Comparison of ENCODE assay signal across 8 cellular contexts in the genomic region with DNA sequence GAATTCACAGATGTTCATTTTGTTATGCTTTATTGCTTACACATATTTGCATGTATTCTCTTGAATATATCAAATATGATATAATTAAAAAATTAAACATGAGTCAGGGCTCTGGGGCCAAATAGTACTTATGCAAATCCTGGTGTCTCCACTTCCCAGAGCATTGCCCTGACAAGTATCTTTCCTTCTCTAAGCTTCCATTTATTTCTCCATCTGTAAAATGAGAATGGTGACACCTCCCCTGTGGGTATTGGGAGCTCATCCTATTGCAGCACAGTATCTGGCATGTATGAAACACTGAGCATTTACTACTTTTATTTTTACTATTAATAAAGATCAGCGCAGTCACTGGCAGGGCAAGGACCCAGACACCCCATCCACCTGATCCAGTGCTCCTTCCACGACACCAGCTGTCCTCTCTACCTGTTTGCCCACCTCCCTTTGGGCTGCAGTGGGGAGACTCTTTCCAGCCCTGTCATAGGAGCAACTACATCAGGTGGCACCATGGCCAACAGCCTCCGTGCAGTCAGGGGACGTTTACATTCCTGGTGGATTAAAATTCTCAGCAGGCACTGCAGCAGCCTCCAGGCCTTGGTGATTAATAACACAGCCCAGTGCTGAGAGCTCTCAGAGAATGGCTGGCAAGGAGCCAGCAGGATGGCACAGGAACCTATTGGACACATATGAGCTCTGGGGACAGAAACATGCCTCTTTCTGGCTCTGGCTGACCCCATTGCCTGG.
DNase-seq lines count a peak whose midpoint lies in the region; ATAC-seq and TF ChIP-seq lines count a peak whose summit lies in the region.

No MANE protein-coding gene starts in this region.

- DNase-seq in Caco-2 (peak; percentile 32 to 40), NAMALWA (ENCODE audit: low spot score) (peak; percentile 22), amniotic stem cell (lab: John Stamatoyannopoulos, UW) (peak; percentile 85), kidney glomerular epithelial cell (lab: John Stamatoyannopoulos, UW) (peak; percentile 54), HEK293T (ENCODE audit: extremely low spot score) (no peak), putamen (ENCODE audit: low spot score) (no peak)

- POLR2A ChIA-PET in Caco-2 (lab: Charles Lee), result no interaction called here
- POLR2A ChIA-PET in HEK293T (lab: Yijun Ruan, JAX), result no interaction called here

- CTCF ChIA-PET in Caco-2 (lab: Charles Lee) (interaction anchor here (0.6 kb wide), 2 partner anchors 110 to 114 kb away, joined by 3 to 4 read pairs; no protein-coding TSS in a partner anchor), HEK293T (lab: Yijun Ruan, JAX) (interaction anchor here (0.6 to 1.9 kb wide), 5 partner anchors 9 to 730 kb away, joined by 3 to 6 read pairs (median 4); no protein-coding TSS in a partner anchor)

- H3K36me3 Mint-ChIP-seq in Caco-2 (ENCODE audit: insufficient read depth, unreplicated experiment), result no peaks in the 10 kb centered on the region

- H3K9me3 Mint-ChIP-seq in Caco-2 (ENCODE audit: unreplicated experiment), result no peaks in the 10 kb centered on the region

- ATAC-seq in HG03135 (IDR thresholded peaks at IDR 0.05; ENCODE audit: unreplicated experiment) (no peak), HG02870 (IDR thresholded peaks at IDR 0.05; ENCODE audit: unreplicated experiment) (no peak)

- no peaks in the 10 kb centered on the region for H3K36me3 ChIP-seq in Caco-2 (ENCODE audit: control insufficient read depth, insufficient read depth, low read length)

- H3K4me1 Mint-ChIP-seq in Caco-2 (ENCODE audit: low read depth, unreplicated experiment), result no peaks in the 10 kb centered on the region

- intact Hi-C loops in Caco-2 (cut with micrococcal nuclease; ENCODE audit: unreplicated experiment), result loop anchor here (5.0 kb wide), 1 partner anchor 85 kb away; no protein-coding TSS in a partner anchor

- no peak overlapping the region for H3K4me3 Mint-ChIP-seq in Caco-2 (ENCODE audit: unreplicated experiment)

- H3K27ac Mint-ChIP-seq in Caco-2 (ENCODE audit: unreplicated experiment), result no peak overlapping the region

- BruUV-seq in Caco-2 (replicated peaks; lab: Mats Ljungman, UMichigan), result no TSS peak

- H3K27me3 ChIP-seq in Caco-2 (replicated peaks; ENCODE audit: control insufficient read depth, insufficient read depth, low read length), result no peaks in the 10 kb centered on the region; the same call in 1 of the 2 replicates

- H3K4me3 ChIP-seq in Caco-2 (ENCODE audit: low read depth, low read length), result no peak overlapping the region

- no peaks in the 10 kb centered on the region for H3K9me3 ChIP-seq in Caco-2

- no peaks in the 10 kb centered on the region for H3K4me1 ChIP-seq in Caco-2

- H3K27me3 Mint-ChIP-seq in Caco-2 (ENCODE audit: insufficient read depth, unreplicated experiment), result no peaks in the 10 kb centered on the region

- no peak for TF ChIP-seq CTCF in Caco-2 (IDR thresholded peaks at IDR 0.05; ENCODE audit: insufficient read depth in 1 of 2, low read depth in 1 of 2, low read length in 1 of 2, severe bottlenecking in 1 of 2, unreplicated experiment in 1 of 2)

TF ChIP-seq in HEK293T, 16 proteins besides CTCF, POLR2A, EP300 and RAD21:
- TF ChIP-seq ARNT (IDR thresholded peaks at IDR 0.05) (no peak), ELF4 (IDR thresholded peaks at IDR 0.05) (no peak), SUZ12 (IDR thresholded peaks at IDR 0.05) (no peak), ZNF384 (IDR thresholded peaks at IDR 0.05) (no peak), HDGF (IDR thresholded peaks at IDR 0.05; ENCODE audit: borderline replicate concordance) (no peak), FOXM1 (IDR thresholded peaks at IDR 0.05; ENCODE audit: borderline replicate concordance) (no peak), CTBP1 (IDR thresholded peaks at IDR 0.05; ENCODE audit: borderline replicate concordance) (no peak), SP1 (IDR thresholded peaks at IDR 0.05) (no peak), TARDBP (IDR thresholded peaks at IDR 0.05) (no peak), NFRKB (IDR thresholded peaks at IDR 0.05) (no peak), FOXK2 (IDR thresholded peaks at IDR 0.05) (no peak), FOXA1 (IDR thresholded peaks at IDR 0.05) (no peak), L3MBTL2 (conservative IDR thresholded peaks at IDR 0.05) (no peak), LEF1 (IDR thresholded peaks at IDR 0.05; ENCODE audit: borderline replicate concordance) (no peak), BHLHE40 (IDR thresholded peaks at IDR 0.05; ENCODE audit: borderline replicate concordance) (no peak)
- TF ChIP-seq, protein P1, sequence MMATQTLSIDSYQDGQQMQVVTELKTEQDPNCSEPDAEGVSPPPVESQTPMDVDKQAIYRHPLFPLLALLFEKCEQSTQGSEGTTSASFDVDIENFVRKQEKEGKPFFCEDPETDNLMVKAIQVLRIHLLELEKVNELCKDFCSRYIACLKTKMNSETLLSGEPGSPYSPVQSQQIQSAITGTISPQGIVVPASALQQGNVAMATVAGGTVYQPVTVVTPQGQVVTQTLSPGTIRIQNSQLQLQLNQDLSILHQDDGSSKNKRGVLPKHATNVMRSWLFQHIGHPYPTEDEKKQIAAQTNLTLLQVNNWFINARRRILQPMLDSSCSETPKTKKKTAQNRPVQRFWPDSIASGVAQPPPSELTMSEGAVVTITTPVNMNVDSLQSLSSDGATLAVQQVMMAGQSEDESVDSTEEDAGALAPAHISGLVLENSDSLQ (IDR thresholded peaks at IDR 0.05), result no peak; the same call in 1 of the 2 replicates

Comparison
In these comparisons a context has a peak if more than half of its experiments do, and no peak if none do; other contexts are left out.
1. DNase-seq: peak in Caco-2 (2 of 2), NAMALWA (single experiment), amniotic stem cell (single experiment) and kidney glomerular epithelial cell (single experiment); none in HEK293T (single experiment) and putamen (single experiment).